31 cellular contexts compared by ENCODE assay signal in genomic region chr5:38670066-38670465, GRCh38.
"Had no signal": no experiment of that assay in that cellular context is flagged by ENCODE, and none has a peak within 500 bp of the region (broad histone marks: within the 10 kb centered on the region; RNA-seq: fewer than 3 reads in every experiment).

No MANE protein-coding gene starts in this region.

- DNase-seq: activated CD4-positive, alpha-beta memory T cell treated with anti-CD3 and anti-CD28 coated beads, Interleukin-2, amount 10 ng/mL, durations not matched to agents 7 days and 5 days; activated CD4-positive, alpha-beta T cell treated with anti-CD3 and anti-CD28 coated beads for 36 hours; activated CD4-positive, alpha-beta T cell treated with anti-CD3 and anti-CD28 coated beads, Interleukin-2, amount 10 ng/mL, durations not matched to agents 7 days and 5 days; activated CD4-positive, alpha-beta T cell treated with anti-CD3 and anti-CD28 coated beads, Interleukin-2, amount 50 U/mL, for 4 hours; activated CD4-positive, CD25-positive, alpha-beta regulatory T cell; activated CD4-positive, CD25-positive, alpha-beta regulatory T cell treated with anti-CD3 and anti-CD28 coated beads, Interleukin-2, amount 50 U/mL, for 72 hours; activated CD8-positive, alpha-beta memory T cell treated with anti-CD3 and anti-CD28 coated beads, Interleukin-2, amount 50 U/mL, for 48 hours; activated gamma-delta T cell; activated naive CD4-positive, alpha-beta T cell; activated naive CD4-positive, alpha-beta T cell treated with anti-CD3 and anti-CD28 coated beads, Interleukin-2, amount 10 ng/mL, durations not matched to agents 7 days and 5 days; activated naive CD8-positive, alpha-beta T cell treated with anti-CD3 and anti-CD28 coated beads, Interleukin-2, amount 10 ng/mL, durations not matched to agents 7 days and 5 days; activated T-cell treated with anti-CD3 and anti-CD28 coated beads for 4 hours; activated T-cell treated with anti-CD3 and anti-CD28 coated beads, Interleukin-2, amount 50 U/mL, for 24 hours; activated T-cell treated with anti-CD3 and anti-CD28 coated beads, Interleukin-2, amount 50 U/mL, for 72 hours; amniotic stem cell; aorta; body of pancreas; central memory CD4-positive, alpha-beta T cell; cerebellar nuclear complex; colonic mucosa; effector memory CD4-positive, alpha-beta T cell; endodermal cell; erythroblast; foreskin keratinocyte; glutamatergic neuron; heart left ventricle; T-helper 2 cell had no signal

- H3K9me3 ChIP-seq: body of pancreas, colonic mucosa, esophagus muscularis mucosa, gastrocnemius medialis, heart left ventricle had no signal

- H3K4me3 ChIP-seq: body of pancreas, cardiac muscle cell, colonic mucosa, esophagus muscularis mucosa, gastrocnemius medialis, heart left ventricle had no signal

- H3K36me3 Mint-ChIP-seq: activated naive CD4-positive, alpha-beta T cell treated with anti-CD3 and anti-CD28 coated beads, Interleukin-2, amount 10 ng/mL, durations not matched to agents 7 days and 5 days; activated naive CD4-positive, alpha-beta T cell treated with anti-CD3 and anti-CD28 coated beads, Interleukin-2, amount 50 U/mL, for 72 hours; activated naive CD8-positive, alpha-beta T cell treated with anti-CD3 and anti-CD28 coated beads, Interleukin-2, amount 10 ng/mL, durations not matched to agents 7 days and 5 days had no signal

- H3K27ac ChIP-seq: body of pancreas, cardiac muscle cell, colonic mucosa, esophagus muscularis mucosa, foreskin keratinocyte, heart left ventricle had no signal

- H3K4me1 ChIP-seq: colonic mucosa, foreskin keratinocyte had no signal

- H3K4me1 Mint-ChIP-seq: activated CD4-positive, alpha-beta memory T cell treated with anti-CD3 and anti-CD28 coated beads, Interleukin-2, amount 10 ng/mL, durations not matched to agents 7 days and 5 days; activated CD4-positive, alpha-beta T cell treated with anti-CD3 and anti-CD28 coated beads for 36 hours; activated CD4-positive, alpha-beta T cell treated with anti-CD3 and anti-CD28 coated beads, Interleukin-2, amount 10 ng/mL, durations not matched to agents 7 days and 5 days; activated naive CD4-positive, alpha-beta T cell treated with anti-CD3 and anti-CD28 coated beads, Interleukin-2, amount 10 ng/mL, durations not matched to agents 7 days and 5 days; activated naive CD8-positive, alpha-beta T cell treated with anti-CD3 and anti-CD28 coated beads, Interleukin-2, amount 10 ng/mL, durations not matched to agents 7 days and 5 days had no signal

- H3K4me3 Mint-ChIP-seq: activated CD4-positive, alpha-beta memory T cell treated with anti-CD3 and anti-CD28 coated beads, Interleukin-2, amount 10 ng/mL, durations not matched to agents 7 days and 5 days; activated CD4-positive, alpha-beta T cell treated with anti-CD3 and anti-CD28 coated beads for 36 hours; activated CD4-positive, alpha-beta T cell treated with anti-CD3 and anti-CD28 coated beads, Interleukin-2, amount 10 ng/mL, durations not matched to agents 7 days and 5 days; activated naive CD4-positive, alpha-beta T cell treated with anti-CD3 and anti-CD28 coated beads, Interleukin-2, amount 10 ng/mL, durations not matched to agents 7 days and 5 days; activated naive CD8-positive, alpha-beta T cell treated with anti-CD3 and anti-CD28 coated beads, Interleukin-2, amount 10 ng/mL, durations not matched to agents 7 days and 5 days; activated T-cell treated with anti-CD3 and anti-CD28 coated beads, Interleukin-2, amount 50 U/mL, for 24 hours; activated T-cell treated with anti-CD3 and anti-CD28 coated beads, Interleukin-2, amount 50 U/mL, for 72 hours; endodermal cell had no signal

- H3K9me3 Mint-ChIP-seq: activated CD4-positive, alpha-beta memory T cell treated with anti-CD3 and anti-CD28 coated beads, Interleukin-2, amount 10 ng/mL, durations not matched to agents 7 days and 5 days; activated CD4-positive, alpha-beta T cell treated with anti-CD3 and anti-CD28 coated beads, Interleukin-2, amount 10 ng/mL, durations not matched to agents 7 days and 5 days; activated naive CD4-positive, alpha-beta T cell treated with anti-CD3 and anti-CD28 coated beads, Interleukin-2, amount 10 ng/mL, durations not matched to agents 7 days and 5 days; activated naive CD8-positive, alpha-beta T cell treated with anti-CD3 and anti-CD28 coated beads, Interleukin-2, amount 10 ng/mL, durations not matched to agents 7 days and 5 days; activated T-cell treated with anti-CD3 and anti-CD28 coated beads, Interleukin-2, amount 50 U/mL, for 24 hours; endodermal cell had no signal

- H3K27ac Mint-ChIP-seq: activated CD4-positive, alpha-beta memory T cell treated with anti-CD3 and anti-CD28 coated beads, Interleukin-2, amount 10 ng/mL, durations not matched to agents 7 days and 5 days; activated CD4-positive, alpha-beta T cell treated with anti-CD3 and anti-CD28 coated beads for 36 hours; activated CD4-positive, alpha-beta T cell treated with anti-CD3 and anti-CD28 coated beads, Interleukin-2, amount 10 ng/mL, durations not matched to agents 7 days and 5 days; activated naive CD4-positive, alpha-beta T cell treated with anti-CD3 and anti-CD28 coated beads, Interleukin-2, amount 10 ng/mL, durations not matched to agents 7 days and 5 days; activated naive CD4-positive, alpha-beta T cell treated with anti-CD3 and anti-CD28 coated beads, Interleukin-2, amount 50 U/mL, for 72 hours; activated naive CD8-positive, alpha-beta T cell treated with anti-CD3 and anti-CD28 coated beads, Interleukin-2, amount 10 ng/mL, durations not matched to agents 7 days and 5 days; activated T-cell treated with anti-CD3 and anti-CD28 coated beads, Interleukin-2, amount 50 U/mL, for 24 hours; activated T-cell treated with anti-CD3 and anti-CD28 coated beads, Interleukin-2, amount 50 U/mL, for 72 hours; endodermal cell had no signal

- H3K36me3 ChIP-seq: cardiac muscle cell, colonic mucosa, esophagus muscularis mucosa, gastrocnemius medialis, heart left ventricle had no signal

- H3K27me3 ChIP-seq: body of pancreas, cardiac muscle cell, colonic mucosa, esophagus muscularis mucosa, gastrocnemius medialis, heart left ventricle had no signal

- H3K27me3 Mint-ChIP-seq: activated CD4-positive, alpha-beta T cell treated with anti-CD3 and anti-CD28 coated beads, Interleukin-2, amount 10 ng/mL, durations not matched to agents 7 days and 5 days had no signal
